14 cellular contexts compared by ENCODE assay signal in genomic region chr15:43893956-43894355, GRCh38.
DNase-seq lines count a peak whose midpoint lies in the region; ATAC-seq and TF ChIP-seq lines count a peak whose summit lies in the region.
"Had no signal": no experiment of that assay in that cellular context is flagged by ENCODE, and none has a peak within 500 bp of the region (broad histone marks: within the 10 kb centered on the region; RNA-seq: fewer than 3 reads in every experiment).

No MANE protein-coding gene starts in this region.

- TF ChIP-seq CTCF in right atrium auricular region (IDR thresholded peaks at IDR 0.05) (no peak), suprapubic skin (IDR thresholded peaks at IDR 0.05) (no peak)

- CTCF ChIA-PET in activated CD4-positive, alpha-beta T cell treated with anti-CD3 and anti-CD28 coated beads, Interleukin-2, amount 10 ng/mL, durations not matched to agents 7 days and 5 days (lab: Charles Lee) = no interaction called here

- H3K36me3 Mint-ChIP-seq in activated CD4-positive, alpha-beta T cell treated with anti-CD3 and anti-CD28 coated beads, Interleukin-2, amount 10 ng/mL, durations not matched to agents 7 days and 5 days (ENCODE audit: low read depth) = peaks cover 3% of the 10 kb centered on the region

- DNase-seq in activated CD4-positive, alpha-beta T cell treated with anti-CD3 and anti-CD28 coated beads, Interleukin-2, amount 10 ng/mL, durations not matched to agents 7 days and 5 days = no peak
- DNase-seq in activated CD4-positive, alpha-beta T cell treated with anti-CD3 and anti-CD28 coated beads for 48 hours = no peak
- peak; percentile 15 for DNase-seq in epidermal melanocyte (ENCODE audit: insufficient read length, low spot score)
- no peak for DNase-seq in right atrium auricular region (ENCODE audit: low spot score)
- DNase-seq in substantia nigra (lab: John Stamatoyannopoulos, UW) = no peak
- no peak for DNase-seq in amygdala (lab: John Stamatoyannopoulos, UW)
- no peak for DNase-seq in suprapubic skin (ENCODE audit: low spot score in 2 of 2)
- DNase-seq: Kasumi-1, NCI-H187 treated with DMSO at 0.1 percent for 48 hours, NCI-H2171, Peyer's patch had no signal

- H3K9me3 ChIP-seq in right atrium auricular region = no peaks in the 10 kb centered on the region
- H3K9me3 ChIP-seq in suprapubic skin = no peaks in the 10 kb centered on the region
- H3K9me3 ChIP-seq: BLaER1 treated with 17β-estradiol and CSF1 and Interleukin-3, amounts not matched to agents 10 nM and 100 nM; Peyer's patch had no signal

- no peak overlapping the region for H3K4me3 ChIP-seq in right atrium auricular region
- H3K4me3 ChIP-seq in suprapubic skin = no peak overlapping the region
- H3K4me3 ChIP-seq: BLaER1 treated with 17β-estradiol and CSF1 and Interleukin-3, amounts not matched to agents 10 nM and 100 nM; Peyer's patch had no signal

- no peaks in the 10 kb centered on the region for H3K4me1 Mint-ChIP-seq in activated CD4-positive, alpha-beta T cell treated with anti-CD3 and anti-CD28 coated beads, Interleukin-2, amount 10 ng/mL, durations not matched to agents 7 days and 5 days

- no peak overlapping the region for H3K4me3 Mint-ChIP-seq in activated CD4-positive, alpha-beta T cell treated with anti-CD3 and anti-CD28 coated beads, Interleukin-2, amount 10 ng/mL, durations not matched to agents 7 days and 5 days

- peak overlapping the region; percentile 22 for H3K27ac Mint-ChIP-seq in activated CD4-positive, alpha-beta T cell treated with anti-CD3 and anti-CD28 coated beads, Interleukin-2, amount 10 ng/mL, durations not matched to agents 7 days and 5 days

- POLR2A ChIA-PET in activated CD4-positive, alpha-beta T cell treated with anti-CD3 and anti-CD28 coated beads, Interleukin-2, amount 10 ng/mL, durations not matched to agents 7 days and 5 days (lab: Charles Lee) = no interaction called here

- H3K4me1 ChIP-seq in right atrium auricular region (peaks cover 0 to 48% of the 10 kb centered on the region in 2 donors), suprapubic skin (no peaks in the 10 kb centered on the region)
- H3K4me1 ChIP-seq: Peyer's patch had no signal

- no peak for TF ChIP-seq POLR2A in suprapubic skin (IDR thresholded peaks at IDR 0.05)

- no peaks in the 10 kb centered on the region for H3K27me3 Mint-ChIP-seq in activated CD4-positive, alpha-beta T cell treated with anti-CD3 and anti-CD28 coated beads, Interleukin-2, amount 10 ng/mL, durations not matched to agents 7 days and 5 days

- no peak for ATAC-seq in HG03175 (IDR thresholded peaks at IDR 0.05; ENCODE audit: unreplicated experiment)

- H3K36me3 ChIP-seq in right atrium auricular region (no peaks in the 10 kb centered on the region), suprapubic skin (no peaks in the 10 kb centered on the region)
- H3K36me3 ChIP-seq: Peyer's patch had no signal

- H3K9me3 Mint-ChIP-seq in activated CD4-positive, alpha-beta T cell treated with anti-CD3 and anti-CD28 coated beads, Interleukin-2, amount 10 ng/mL, durations not matched to agents 7 days and 5 days = no peaks in the 10 kb centered on the region

- H3K27me3 ChIP-seq in right atrium auricular region (no peaks in the 10 kb centered on the region), suprapubic skin (no peaks in the 10 kb centered on the region)
- H3K27me3 ChIP-seq: BLaER1 treated with 17β-estradiol and CSF1 and Interleukin-3, amounts not matched to agents 10 nM and 100 nM; Peyer's patch had no signal

- 70% methylated on average over 1 of the region's 1 CpG for WGBS in suprapubic skin

- TF ChIP-seq EP300 in suprapubic skin (IDR thresholded peaks at IDR 0.05) = no peak

- H3K27ac ChIP-seq in right atrium auricular region (peak overlapping the region; percentile 83 to 87), substantia nigra (ENCODE audit: low read depth, low read length, poor library complexity, severe bottlenecking) (peak overlapping the region; percentile 35), suprapubic skin (no peak overlapping the region)
- H3K27ac ChIP-seq: 22Rv1; BLaER1 treated with 17β-estradiol and CSF1 and Interleukin-3, amounts not matched to agents 10 nM and 100 nM; Peyer's patch had no signal
